In the genomic region with DNA sequence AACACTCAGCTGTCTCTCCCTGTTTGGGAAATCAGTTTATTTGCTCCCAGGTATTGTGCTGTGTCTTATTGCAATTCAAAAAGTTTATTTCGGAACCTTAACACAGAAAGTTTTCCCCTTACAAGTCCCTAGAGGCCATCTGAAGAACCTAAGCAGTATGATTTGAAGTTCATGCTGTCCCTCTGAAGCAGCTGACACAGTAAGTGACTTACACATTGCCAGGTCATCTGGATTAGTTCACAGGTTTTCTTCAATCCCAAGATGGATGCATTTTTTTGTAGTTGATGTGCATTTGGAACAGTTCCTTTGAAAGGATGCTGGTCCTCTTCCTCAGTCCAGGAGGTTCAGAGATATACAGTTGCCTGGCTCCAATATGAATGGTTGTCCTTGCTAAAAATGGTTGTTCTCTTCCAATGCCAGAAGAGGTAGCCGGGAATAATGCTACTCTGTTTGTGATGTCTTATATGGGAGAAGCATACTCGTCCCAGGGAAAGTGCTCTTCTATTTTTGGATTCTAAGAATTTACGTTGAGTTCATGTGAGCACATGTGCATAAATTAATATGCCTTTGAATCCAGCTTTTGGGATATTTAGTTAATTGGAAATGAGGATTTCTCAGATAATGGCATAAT, we compare ENCODE assay signal across 1 cellular context.
TF ChIP-seq lines count a peak whose summit lies in the region.

No MANE protein-coding gene starts in this region.

TF ChIP-seq in GM12878, 131 proteins besides CTCF, POLR2A, EP300 and RAD21 (continued from another document):
- TF ChIP-seq, protein P1, sequence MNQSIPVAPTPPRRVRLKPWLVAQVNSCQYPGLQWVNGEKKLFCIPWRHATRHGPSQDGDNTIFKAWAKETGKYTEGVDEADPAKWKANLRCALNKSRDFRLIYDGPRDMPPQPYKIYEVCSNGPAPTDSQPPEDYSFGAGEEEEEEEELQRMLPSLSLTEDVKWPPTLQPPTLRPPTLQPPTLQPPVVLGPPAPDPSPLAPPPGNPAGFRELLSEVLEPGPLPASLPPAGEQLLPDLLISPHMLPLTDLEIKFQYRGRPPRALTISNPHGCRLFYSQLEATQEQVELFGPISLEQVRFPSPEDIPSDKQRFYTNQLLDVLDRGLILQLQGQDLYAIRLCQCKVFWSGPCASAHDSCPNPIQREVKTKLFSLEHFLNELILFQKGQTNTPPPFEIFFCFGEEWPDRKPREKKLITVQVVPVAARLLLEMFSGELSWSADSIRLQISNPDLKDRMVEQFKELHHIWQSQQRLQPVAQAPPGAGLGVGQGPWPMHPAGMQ (IDR thresholded peaks at IDR 0.05; ENCODE audit: borderline replicate concordance): no peak
- TF ChIP-seq MEF2B (IDR thresholded peaks at IDR 0.05; ENCODE audit: partially characterized antibody, poor library complexity, severe bottlenecking) (peak; percentile 19), MTA2 (IDR thresholded peaks at IDR 0.05; ENCODE audit: low read depth) (no peak), SUZ12 (IDR thresholded peaks at IDR 0.05; ENCODE audit: unreplicated experiment) (no peak), HDAC2 (IDR thresholded peaks at IDR 0.05) (no peak), SMAD5 (IDR thresholded peaks at IDR 0.05; ENCODE audit: low read depth) (0 out of 2 replicates have a peak, but pooled peaks have one; percentile 15), IKZF1 (conservative IDR thresholded peaks at IDR 0.05) (peak; percentile 52; the same call in 1 of the 2 replicates), ZSCAN29 (IDR thresholded peaks at IDR 0.05) (no peak), YBX1 (IDR thresholded peaks at IDR 0.05) (no peak), ESRRA (IDR thresholded peaks at IDR 0.05; ENCODE audit: low read length) (no peak), FOXM1 (IDR thresholded peaks at IDR 0.05; ENCODE audit: low read depth, low read length) (no peak), SPI1 (IDR thresholded peaks at IDR 0.05; ENCODE audit: borderline replicate concordance, insufficient read depth, low read depth, low read length) (no peak)
- TF ChIP-seq, protein P2, sequence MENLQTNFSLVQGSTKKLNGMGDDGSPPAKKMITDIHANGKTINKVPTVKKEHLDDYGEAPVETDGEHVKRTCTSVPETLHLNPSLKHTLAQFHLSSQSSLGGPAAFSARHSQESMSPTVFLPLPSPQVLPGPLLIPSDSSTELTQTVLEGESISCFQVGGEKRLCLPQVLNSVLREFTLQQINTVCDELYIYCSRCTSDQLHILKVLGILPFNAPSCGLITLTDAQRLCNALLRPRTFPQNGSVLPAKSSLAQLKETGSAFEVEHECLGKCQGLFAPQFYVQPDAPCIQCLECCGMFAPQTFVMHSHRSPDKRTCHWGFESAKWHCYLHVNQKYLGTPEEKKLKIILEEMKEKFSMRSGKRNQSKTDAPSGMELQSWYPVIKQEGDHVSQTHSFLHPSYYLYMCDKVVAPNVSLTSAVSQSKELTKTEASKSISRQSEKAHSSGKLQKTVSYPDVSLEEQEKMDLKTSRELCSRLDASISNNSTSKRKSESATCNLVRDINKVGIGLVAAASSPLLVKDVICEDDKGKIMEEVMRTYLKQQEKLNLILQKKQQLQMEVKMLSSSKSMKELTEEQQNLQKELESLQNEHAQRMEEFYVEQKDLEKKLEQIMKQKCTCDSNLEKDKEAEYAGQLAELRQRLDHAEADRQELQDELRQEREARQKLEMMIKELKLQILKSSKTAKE (IDR thresholded peaks at IDR 0.05; ENCODE audit: low read depth, poor library complexity, severe bottlenecking): no peak
- TF ChIP-seq, protein P3, sequence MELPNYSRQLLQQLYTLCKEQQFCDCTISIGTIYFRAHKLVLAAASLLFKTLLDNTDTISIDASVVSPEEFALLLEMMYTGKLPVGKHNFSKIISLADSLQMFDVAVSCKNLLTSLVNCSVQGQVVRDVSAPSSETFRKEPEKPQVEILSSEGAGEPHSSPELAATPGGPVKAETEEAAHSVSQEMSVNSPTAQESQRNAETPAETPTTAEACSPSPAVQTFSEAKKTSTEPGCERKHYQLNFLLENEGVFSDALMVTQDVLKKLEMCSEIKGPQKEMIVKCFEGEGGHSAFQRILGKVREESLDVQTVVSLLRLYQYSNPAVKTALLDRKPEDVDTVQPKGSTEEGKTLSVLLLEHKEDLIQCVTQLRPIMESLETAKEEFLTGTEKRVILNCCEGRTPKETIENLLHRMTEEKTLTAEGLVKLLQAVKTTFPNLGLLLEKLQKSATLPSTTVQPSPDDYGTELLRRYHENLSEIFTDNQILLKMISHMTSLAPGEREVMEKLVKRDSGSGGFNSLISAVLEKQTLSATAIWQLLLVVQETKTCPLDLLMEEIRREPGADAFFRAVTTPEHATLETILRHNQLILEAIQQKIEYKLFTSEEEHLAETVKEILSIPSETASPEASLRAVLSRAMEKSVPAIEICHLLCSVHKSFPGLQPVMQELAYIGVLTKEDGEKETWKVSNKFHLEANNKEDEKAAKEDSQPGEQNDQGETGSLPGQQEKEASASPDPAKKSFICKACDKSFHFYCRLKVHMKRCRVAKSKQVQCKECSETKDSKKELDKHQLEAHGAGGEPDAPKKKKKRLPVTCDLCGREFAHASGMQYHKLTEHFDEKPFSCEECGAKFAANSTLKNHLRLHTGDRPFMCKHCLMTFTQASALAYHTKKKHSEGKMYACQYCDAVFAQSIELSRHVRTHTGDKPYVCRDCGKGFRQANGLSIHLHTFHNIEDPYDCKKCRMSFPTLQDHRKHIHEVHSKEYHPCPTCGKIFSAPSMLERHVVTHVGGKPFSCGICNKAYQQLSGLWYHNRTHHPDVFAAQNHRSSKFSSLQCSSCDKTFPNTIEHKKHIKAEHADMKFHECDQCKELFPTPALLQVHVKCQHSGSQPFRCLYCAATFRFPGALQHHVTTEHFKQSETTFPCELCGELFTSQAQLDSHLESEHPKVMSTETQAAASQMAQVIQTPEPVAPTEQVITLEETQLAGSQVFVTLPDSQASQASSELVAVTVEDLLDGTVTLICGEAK (IDR thresholded peaks at IDR 0.05; ENCODE audit: borderline replicate concordance): 0 out of 2 replicates have a peak, but pooled peaks have one; percentile 19
- TF ChIP-seq, protein P4, sequence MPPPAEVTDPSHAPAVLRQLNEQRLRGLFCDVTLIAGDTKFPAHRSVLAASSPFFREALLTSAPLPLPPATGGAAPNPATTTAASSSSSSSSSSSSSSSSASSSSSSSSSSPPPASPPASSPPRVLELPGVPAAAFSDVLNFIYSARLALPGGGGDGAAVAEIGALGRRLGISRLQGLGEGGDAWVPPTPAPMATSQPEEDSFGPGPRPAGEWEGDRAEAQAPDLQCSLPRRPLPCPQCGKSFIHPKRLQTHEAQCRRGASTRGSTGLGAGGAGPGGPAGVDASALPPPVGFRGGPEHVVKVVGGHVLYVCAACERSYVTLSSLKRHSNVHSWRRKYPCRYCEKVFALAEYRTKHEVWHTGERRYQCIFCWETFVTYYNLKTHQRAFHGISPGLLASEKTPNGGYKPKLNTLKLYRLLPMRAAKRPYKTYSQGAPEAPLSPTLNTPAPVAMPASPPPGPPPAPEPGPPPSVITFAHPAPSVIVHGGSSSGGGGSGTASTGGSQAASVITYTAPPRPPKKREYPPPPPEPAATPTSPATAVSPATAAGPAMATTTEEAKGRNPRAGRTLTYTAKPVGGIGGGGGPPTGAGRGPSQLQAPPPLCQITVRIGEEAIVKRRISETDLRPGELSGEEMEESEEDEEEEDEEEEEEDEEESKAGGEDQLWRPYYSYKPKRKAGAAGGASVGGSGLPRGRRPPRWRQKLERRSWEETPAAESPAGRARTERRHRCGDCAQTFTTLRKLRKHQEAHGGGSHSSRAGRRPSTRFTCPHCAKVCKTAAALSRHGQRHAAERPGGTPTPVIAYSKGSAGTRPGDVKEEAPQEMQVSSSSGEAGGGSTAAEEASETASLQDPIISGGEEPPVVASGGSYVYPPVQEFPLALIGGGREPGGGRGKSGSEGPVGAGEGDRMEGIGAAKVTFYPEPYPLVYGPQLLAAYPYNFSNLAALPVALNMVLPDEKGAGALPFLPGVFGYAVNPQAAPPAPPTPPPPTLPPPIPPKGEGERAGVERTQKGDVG (CRISPR knock-in tag; IDR thresholded peaks at IDR 0.05): no peak
